Comparison of ENCODE assay signal across 9 cellular contexts in the genomic region with DNA sequence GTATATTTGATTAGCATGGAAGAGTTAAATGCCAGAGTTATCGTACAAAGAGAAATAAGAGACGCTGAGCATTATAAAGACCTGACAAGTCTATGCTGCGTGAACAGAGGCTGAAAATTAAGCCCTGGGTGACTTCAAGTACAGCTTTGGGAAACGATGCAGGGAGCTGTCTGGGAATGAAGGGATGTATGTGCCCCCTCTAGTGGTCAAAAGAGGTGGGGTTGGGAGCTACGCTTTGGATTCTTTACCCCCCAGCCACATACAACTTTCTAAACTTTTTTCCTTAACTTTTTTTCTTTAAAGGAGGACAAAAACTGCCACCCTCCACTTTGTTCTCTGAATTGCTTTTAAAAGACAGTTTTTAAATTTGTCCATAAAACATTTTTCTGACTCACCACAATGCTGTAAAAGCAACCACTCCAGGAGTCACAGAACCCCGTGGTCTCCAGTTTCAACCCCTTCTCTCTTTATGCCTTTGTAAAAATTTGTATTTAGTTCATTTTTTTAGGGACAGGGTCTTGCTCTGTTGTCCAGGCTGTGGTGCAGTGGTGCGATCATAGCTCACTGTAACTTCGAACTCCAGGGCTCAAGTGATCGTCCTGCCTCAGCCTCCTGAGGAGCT. TPM values are rescaled to one million over a fixed set of nuclear protein-coding genes. Genes with fewer than 3 reads are reported as not detected.
DNase-seq lines count a peak whose midpoint lies in the region; ATAC-seq lines count a peak whose summit lies in the region.
"Had no signal": no experiment of that assay in that cellular context is flagged by ENCODE, and none has a peak within 500 bp of the region (broad histone marks: within the 10 kb centered on the region; RNA-seq: fewer than 3 reads in every experiment).

No MANE protein-coding gene starts in this region.

- no peaks in the 10 kb centered on the region for H3K79me2 ChIP-seq in Karpas-422 (ENCODE audit: low read length)

- no peak overlapping the region for H3K4me3 Mint-ChIP-seq in activated CD4-positive, alpha-beta memory T cell treated with anti-CD3 and anti-CD28 coated beads for 36 hours
- no peak overlapping the region for H3K4me3 Mint-ChIP-seq in activated CD4-positive, alpha-beta memory T cell treated with anti-CD3 and anti-CD28 coated beads, Interleukin-2, amount 10 ng/mL, durations not matched to agents 7 days and 5 days
- H3K4me3 Mint-ChIP-seq: stimulated activated naive B cell treated with anti-CD40 and anti-IgM and Interleukin-4, amounts not matched to agents 10 μg/mL and 1 μg/mL and 100 μg/mL, for 72 hours had no signal

- no peak overlapping the region for H4K8ac ChIP-seq in neuronal stem cell (ENCODE audit: low read depth, low read length)

- H3K9me3 ChIP-seq in Karpas-422 (ENCODE audit: low read length) (no peaks in the 10 kb centered on the region), neuronal stem cell (replicated peaks in 1 of 2; ENCODE audit: control insufficient read depth in 2 of 2, insufficient read depth in 1 of 2, low read depth in 1 of 2, low read length in 2 of 2) (no peaks in the 10 kb centered on the region)

- no peak overlapping the region for H3K14ac ChIP-seq in neuronal stem cell (ENCODE audit: low read length)

- POLR2A ChIA-PET in activated CD4-positive, alpha-beta memory T cell treated with anti-CD3 and anti-CD28 coated beads for 36 hours (lab: Charles Lee), result no interaction called here
- POLR2A ChIA-PET in activated CD4-positive, alpha-beta memory T cell treated with anti-CD3 and anti-CD28 coated beads, Interleukin-2, amount 10 ng/mL, durations not matched to agents 7 days and 5 days (lab: Charles Lee), result no interaction called here

- H3K4me2 ChIP-seq in Karpas-422 (ENCODE audit: low read depth, low read length, poor library complexity, severe bottlenecking) (no peak overlapping the region), neuronal stem cell (ENCODE audit: insufficient read depth, low read length, poor library complexity, severe bottlenecking) (no peak overlapping the region)

- H3K4me1 ChIP-seq in Karpas-422 (ENCODE audit: low read length) (peaks cover 4% of the 10 kb centered on the region), neuronal stem cell (ENCODE audit: control insufficient read depth in 2 of 2, insufficient read depth in 1 of 2, low read depth in 1 of 2, low read length in 2 of 2) (peaks cover 7% of the 10 kb centered on the region in 2 donors)

- H3K9me3 Mint-ChIP-seq in activated CD4-positive, alpha-beta memory T cell treated with anti-CD3 and anti-CD28 coated beads for 36 hours, result no peaks in the 10 kb centered on the region
- no peaks in the 10 kb centered on the region for H3K9me3 Mint-ChIP-seq in activated CD4-positive, alpha-beta memory T cell treated with anti-CD3 and anti-CD28 coated beads, Interleukin-2, amount 10 ng/mL, durations not matched to agents 7 days and 5 days
- H3K9me3 Mint-ChIP-seq: stimulated activated naive B cell treated with anti-CD40 and anti-IgM and Interleukin-4, amounts not matched to agents 10 μg/mL and 1 μg/mL and 100 μg/mL, for 72 hours had no signal

- CTCF ChIA-PET in activated CD4-positive, alpha-beta memory T cell treated with anti-CD3 and anti-CD28 coated beads for 36 hours (lab: Charles Lee), result interaction anchor here (0.5 to 2.3 kb wide), 23 partner anchors 9 to 832 kb away, joined by 3 to 22 read pairs (median 4); no protein-coding TSS in a partner anchor
- CTCF ChIA-PET in activated CD4-positive, alpha-beta memory T cell treated with anti-CD3 and anti-CD28 coated beads, Interleukin-2, amount 10 ng/mL, durations not matched to agents 7 days and 5 days (lab: Charles Lee), result interaction anchor here (0.7 to 2.9 kb wide), 21 partner anchors 9 to 872 kb away, joined by 3 to 17 read pairs (median 4); no protein-coding TSS in a partner anchor

- H3K4ac ChIP-seq in neuronal stem cell (ENCODE audit: low read length), result no peak overlapping the region

- DNase-seq in activated CD4-positive, alpha-beta memory T cell treated with anti-CD3 and anti-CD28 coated beads for 36 hours, result peak; percentile 42
- DNase-seq in activated CD4-positive, alpha-beta memory T cell treated with anti-CD3 and anti-CD28 coated beads, Interleukin-2, amount 10 ng/mL, durations not matched to agents 7 days and 5 days, result no peak
- peak; percentile 49 for DNase-seq in Karpas-422
- DNase-seq in SW480 (ENCODE audit: low spot score), result peak; percentile 42
- DNase-seq in fibroblast of the conjunctiva (ENCODE audit: low read depth), result peak; percentile 55
- peak; percentile 36 for DNase-seq in neuronal stem cell (ENCODE audit: low spot score)
- DNase-seq: stimulated activated naive B cell treated with anti-CD40 and anti-IgM and Interleukin-4, amounts not matched to agents 10 μg/mL and 1 μg/mL and 100 μg/mL, for 72 hours had no signal

- no peak overlapping the region for H2AFZ ChIP-seq in Karpas-422 (ENCODE audit: low read length)
- H2AFZ ChIP-seq in neuronal stem cell (ENCODE audit: low read length), result no peak overlapping the region

- H3K23ac ChIP-seq in neuronal stem cell (ENCODE audit: low read depth, low read length, poor library complexity), result no peak overlapping the region

- no peaks in the 10 kb centered on the region for H3K4me1 Mint-ChIP-seq in activated CD4-positive, alpha-beta memory T cell treated with anti-CD3 and anti-CD28 coated beads for 36 hours (ENCODE audit: low read depth)
- H3K4me1 Mint-ChIP-seq in activated CD4-positive, alpha-beta memory T cell treated with anti-CD3 and anti-CD28 coated beads, Interleukin-2, amount 10 ng/mL, durations not matched to agents 7 days and 5 days, result no peaks in the 10 kb centered on the region

- H3K18ac ChIP-seq in neuronal stem cell (ENCODE audit: low read length), result no peak overlapping the region

- intact Hi-C loops in activated CD4-positive, alpha-beta memory T cell treated with anti-CD3 and anti-CD28 coated beads for 36 hours (cut with micrococcal nuclease), result loop anchor here (2.0 kb wide), 1 partner anchor 128 kb away; no protein-coding TSS in a partner anchor

- H3K27ac Mint-ChIP-seq in activated CD4-positive, alpha-beta memory T cell treated with anti-CD3 and anti-CD28 coated beads for 36 hours, result no peak overlapping the region
- H3K27ac Mint-ChIP-seq in activated CD4-positive, alpha-beta memory T cell treated with anti-CD3 and anti-CD28 coated beads, Interleukin-2, amount 10 ng/mL, durations not matched to agents 7 days and 5 days, result no peak overlapping the region
- H3K27ac Mint-ChIP-seq: stimulated activated naive B cell treated with anti-CD40 and anti-IgM and Interleukin-4, amounts not matched to agents 10 μg/mL and 1 μg/mL and 100 μg/mL, for 72 hours had no signal

- H3K36me3 Mint-ChIP-seq in activated CD4-positive, alpha-beta memory T cell treated with anti-CD3 and anti-CD28 coated beads for 36 hours, result no peaks in the 10 kb centered on the region
- H3K36me3 Mint-ChIP-seq in activated CD4-positive, alpha-beta memory T cell treated with anti-CD3 and anti-CD28 coated beads, Interleukin-2, amount 10 ng/mL, durations not matched to agents 7 days and 5 days (ENCODE audit: low read depth), result no peaks in the 10 kb centered on the region

- no peak overlapping the region for H4K91ac ChIP-seq in neuronal stem cell (ENCODE audit: low read depth, low read length, poor library complexity)

- H2BK5ac ChIP-seq in neuronal stem cell (ENCODE audit: low read length), result no peak overlapping the region

- no peak overlapping the region for H2BK12ac ChIP-seq in neuronal stem cell (ENCODE audit: low read length)

- no CpG with 5 or more reads among the region's 9 CpGs for WGBS in neuronal stem cell (ENCODE audit: extremely low coverage in 2 of 2, insufficient read length in 2 of 2, insufficient replicate concordance in 1 of 2), 2 donors

- H2BK15ac ChIP-seq in neuronal stem cell (ENCODE audit: low read length), result no peak overlapping the region

- H3K9ac ChIP-seq in Karpas-422 (ENCODE audit: low read length) (no peak overlapping the region), neuronal stem cell (ENCODE audit: low read depth, low read length, poor library complexity) (no peak overlapping the region)

- H3K9me2 ChIP-seq in Karpas-422 (replicated peaks; ENCODE audit: insufficient read depth, low read length), result no peaks in the 10 kb centered on the region

- H3K27me3 Mint-ChIP-seq in activated CD4-positive, alpha-beta memory T cell treated with anti-CD3 and anti-CD28 coated beads for 36 hours, result peaks cover 4% of the 10 kb centered on the region
- peaks cover 4% of the 10 kb centered on the region for H3K27me3 Mint-ChIP-seq in activated CD4-positive, alpha-beta memory T cell treated with anti-CD3 and anti-CD28 coated beads, Interleukin-2, amount 10 ng/mL, durations not matched to agents 7 days and 5 days

- no peaks in the 10 kb centered on the region for H4K20me1 ChIP-seq in Karpas-422 (ENCODE audit: insufficient read depth, low read depth, low read length)

- H3K27ac ChIP-seq in Karpas-422 (ENCODE audit: low read length), result no peak overlapping the region
- no peak overlapping the region for H3K27ac ChIP-seq in neuronal stem cell (replicated peaks; ENCODE audit: low read length)

- H2AK5ac ChIP-seq in neuronal stem cell (ENCODE audit: low read depth, low read length), result no peak overlapping the region

- H3K4me3 ChIP-seq in Karpas-422 (ENCODE audit: low read length) (no peak overlapping the region), neuronal stem cell (ENCODE audit: low read length in 2 of 2) (no peak overlapping the region)

- H3K27me3 ChIP-seq in Karpas-422 (ENCODE audit: low read length) (no peaks in the 10 kb centered on the region), neuronal stem cell (ENCODE audit: control insufficient read depth in 3 of 3, insufficient read depth in 3 of 3, low read depth in 1 of 3, low read length in 3 of 3) (no peaks in the 10 kb centered on the region)

- H2BK120ac ChIP-seq in neuronal stem cell (ENCODE audit: low read depth, low read length), result no peak overlapping the region

- no peaks in the 10 kb centered on the region for H3K79me1 ChIP-seq in neuronal stem cell (ENCODE audit: low read depth, low read length)

- H3K36me3 ChIP-seq in Karpas-422 (ENCODE audit: insufficient read depth, low read length) (no peaks in the 10 kb centered on the region), neuronal stem cell (replicated peaks in 1 of 2; ENCODE audit: control insufficient read depth in 2 of 2, insufficient read depth in 2 of 2, low read length in 2 of 2) (no peaks in the 10 kb centered on the region)

- no peak for ATAC-seq in HG02571 (IDR thresholded peaks at IDR 0.05; ENCODE audit: unreplicated experiment)
- ATAC-seq in HG02623 (IDR thresholded peaks at IDR 0.05; ENCODE audit: unreplicated experiment), result no peak

RNA-seq across cellular contexts. Expression of gene ZNF664, which starts 59.4 kb away (rescaled TPM):
- total RNA-seq in activated CD4-positive, alpha-beta memory T cell treated with anti-CD3 and anti-CD28 coated beads for 36 hours, result 10 to 100 TPM; 53.2 to 56.9 TPM
- 10 to 100 TPM; 42.5 to 43.4 TPM for total RNA-seq in activated CD4-positive, alpha-beta memory T cell treated with anti-CD3 and anti-CD28 coated beads, Interleukin-2, amount 10 ng/mL, durations not matched to agents 7 days and 5 days
- total RNA-seq in Karpas-422 (2014; rRNA removed; shearing (Covaris generic); ENCODE audit: low replicate concordance), result 21.0 and 24.4 TPM in 2 replicates
- polyA plus RNA-seq in neuronal stem cell (2013, experiment 1 of 2), result 130 TPM
- polyA plus RNA-seq in neuronal stem cell (2013, experiment 2 of 2), result 131 TPM

RNA-seq across cellular contexts. Expression of gene CCDC92, which starts 59.7 kb away (rescaled TPM):
- 10 to 100 TPM; 11.4 to 11.7 TPM for total RNA-seq in activated CD4-positive, alpha-beta memory T cell treated with anti-CD3 and anti-CD28 coated beads for 36 hours
- total RNA-seq in activated CD4-positive, alpha-beta memory T cell treated with anti-CD3 and anti-CD28 coated beads, Interleukin-2, amount 10 ng/mL, durations not matched to agents 7 days and 5 days, result 10 to 100 TPM; 20.3 to 20.5 TPM
- 2.0 and 2.4 TPM in 2 replicates for total RNA-seq in Karpas-422 (2014; rRNA removed; shearing (Covaris generic); ENCODE audit: low replicate concordance)
- 34.1 TPM for polyA plus RNA-seq in neuronal stem cell (2013, experiment 1 of 2)
- polyA plus RNA-seq in neuronal stem cell (2013, experiment 2 of 2), result 32.6 TPM
